Comparison of ENCODE assay signal across 8 cellular contexts in the genomic region with DNA sequence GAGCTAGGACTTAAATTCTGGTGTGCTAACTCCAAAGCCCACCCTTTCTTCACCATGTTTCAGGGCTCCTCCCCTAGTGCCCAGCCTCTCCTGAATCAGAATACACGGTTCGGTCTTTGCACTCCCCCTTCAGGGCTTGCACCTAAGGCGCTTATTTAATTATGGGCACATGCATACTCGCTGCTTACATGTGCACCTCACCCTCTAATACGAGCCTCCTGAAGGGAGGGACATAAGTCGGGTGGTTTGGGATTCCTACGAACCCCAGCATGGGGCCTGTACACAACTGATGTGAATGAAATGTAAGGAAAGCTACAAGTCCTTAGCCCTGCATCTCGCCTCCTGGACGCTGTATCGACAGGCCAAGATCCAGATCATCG. TPM values are rescaled to one million over a fixed set of nuclear protein-coding genes. Genes with fewer than 3 reads are reported as not detected.
DNase-seq lines count a peak whose midpoint lies in the region; ATAC-seq, FAIRE-seq and TF ChIP-seq lines count a peak whose summit lies in the region.

No MANE protein-coding gene starts in this region.

- H3K9ac ChIP-seq in keratinocyte (ENCODE audit: control insufficient read depth, extremely low read depth, insufficient read depth, low read length): peak overlapping the region; percentile 82

- H3K4me1 ChIP-seq in keratinocyte (ENCODE audit: control insufficient read depth, extremely low read depth, insufficient read depth, low read length): peaks cover 13% of the 10 kb centered on the region
- peaks cover 6 to 36% (median 25%) of the 10 kb centered on the region in 4 donors for H3K4me1 ChIP-seq in stomach

- H3K79me2 ChIP-seq in keratinocyte (ENCODE audit: control insufficient read depth, insufficient read depth, low read length): no peaks in the 10 kb centered on the region

- H3K9me3 ChIP-seq in keratinocyte (ENCODE audit: control insufficient read depth, low read depth, low read length) (no peaks in the 10 kb centered on the region), stomach (no peaks in the 10 kb centered on the region)

- no peak for FAIRE-seq in keratinocyte (lab: Jason Lieb, UNC)

- H3K9me1 ChIP-seq in keratinocyte (ENCODE audit: control insufficient read depth, extremely low read depth, insufficient read depth, low read length): no peaks in the 10 kb centered on the region

- intact Hi-C loops in stomach (cut with DNase I; ENCODE audit: low total_unique reads): no loop called here

- no peaks in the 10 kb centered on the region for H4K20me1 ChIP-seq in keratinocyte (ENCODE audit: control insufficient read depth, extremely low read depth, insufficient read depth, low read length)

- no peaks in the 10 kb centered on the region for H3K27me3 ChIP-seq in keratinocyte (ENCODE audit: control insufficient read depth, extremely low read depth, insufficient read depth, low read length)
- H3K27me3 ChIP-seq in stomach: peaks cover 0 to 4% (median 0%) of the 10 kb centered on the region in 3 donors

- TF ChIP-seq POLR2A in stomach (IDR thresholded peaks at IDR 0.05): no peak

- no peak for TF ChIP-seq EP300 in stomach (IDR thresholded peaks at IDR 0.05)

- H3K4me3 ChIP-seq in keratinocyte (ENCODE audit: control insufficient read depth in 2 of 3, extremely low read depth in 1 of 3, insufficient read depth in 2 of 3, low read depth in 1 of 3, low read length in 3 of 3) (peak overlapping the region; percentile 39 to 90 (median 63)), stomach (peak overlapping the region; percentile 55 to 66 (median 58))

- DNase-seq in activated CD8-positive, alpha-beta memory T cell treated with anti-CD3 and anti-CD28 coated beads, Interleukin-2, amount 50 U/mL, for 1 hour (ENCODE audit: extremely low read depth): peak; percentile 13
- no peak for DNase-seq in activated CD8-positive, alpha-beta memory T cell treated with anti-CD3 and anti-CD28 coated beads, Interleukin-2, amount 50 U/mL, for 48 hours
- peak; percentile 74 for DNase-seq in NAMALWA (ENCODE audit: low spot score)
- peak; percentile 50 for DNase-seq in astrocyte of the hippocampus (ENCODE audit: low read depth, low spot score)
- DNase-seq in keratinocyte (ENCODE audit: low read depth, low spot score): no peak
- no peak for DNase-seq in stomach
- DNase-seq in OCI-M2 (lab: John Stamatoyannopoulos, UW; ENCODE audit: unreplicated experiment): no peak

- TF ChIP-seq CTCF in keratinocyte (optimal IDR thresholded peaks at IDR 0.05 in 1 of 3, IDR thresholded peaks at IDR 0.05 in 1 of 3, conservative IDR thresholded peaks at IDR 0.05 in 1 of 3; ENCODE audit: extremely low read depth in 1 of 3, insufficient read depth in 2 of 3, low read length in 3 of 3) (no peak), stomach (IDR thresholded peaks at IDR 0.05) (no peak)

- peak overlapping the region; percentile 93 for H3K4me2 ChIP-seq in keratinocyte (ENCODE audit: control insufficient read depth, extremely low read depth, insufficient read depth, low read depth, low read length)

- peak overlapping the region; percentile 80 for H3K27ac ChIP-seq in keratinocyte (ENCODE audit: control insufficient read depth, insufficient read depth, low read length)
- H3K27ac ChIP-seq in stomach: peak overlapping the region; percentile 6 to 87 (median 77)

- 1 to 3% (median 3%) methylated on average over 11 of the region's 11 CpGs for WGBS in stomach, 5 donors

- no peak for ATAC-seq in GM21619 (IDR thresholded peaks at IDR 0.05; ENCODE audit: unreplicated experiment)

- peak overlapping the region; percentile 87 for H2AFZ ChIP-seq in keratinocyte (ENCODE audit: control insufficient read depth, low read length)

- dilution Hi-C loops in keratinocyte (cut with MboI; ENCODE audit: extremely low pct_ligation_motif_present, low sequenced_read_pairs): no loop called here

- peaks cover 0 to 3% of the 10 kb centered on the region in 2 experiments for H3K36me3 ChIP-seq in keratinocyte (ENCODE audit: control insufficient read depth in 2 of 2, extremely low read depth in 1 of 2, insufficient read depth in 2 of 2, low read length in 2 of 2)
- H3K36me3 ChIP-seq in stomach: peaks cover 0 to 23% (median 12%) of the 10 kb centered on the region in 4 donors

RNA-seq across cellular contexts. Expression of gene IFT172, which starts 0.4 kb away (rescaled TPM):
- 10.4 to 14.4 TPM (median 12.7 TPM) in 3 replicates for polyA plus RNA-seq in keratinocyte
- polyA plus RNA-seq in keratinocyte (2011; ENCODE audit: low read depth): 6.2 TPM
- polyA plus RNA-seq in keratinocyte (2011; cell fraction: cytosol; rRNA removed): 10.5 and 10.7 TPM in 2 replicates
- 19.9 and 26.7 TPM in 2 replicates for polyA plus RNA-seq in keratinocyte (2011; cell fraction: nucleus; rRNA removed)
- polyA plus RNA-seq in keratinocyte (2012; ENCODE audit: low replicate concordance): 6.9 and 11.3 TPM in 2 replicates
- 17.2 to 31.3 TPM (median 26.3 TPM) in 3 replicates for polyA minus RNA-seq in keratinocyte
- polyA minus RNA-seq in keratinocyte (2011; cell fraction: cytosol; rRNA and poly(A)+ RNA removed): 3.3 TPM
- 6.9 and 14.8 TPM in 2 replicates for polyA minus RNA-seq in keratinocyte (2011; cell fraction: nucleus; rRNA and poly(A)+ RNA removed)
- 10 to 100 TPM in 4 of 5 donors, 1 to 10 TPM in 1; 7.4 to 88.1 (median 14.0) TPM for total RNA-seq in stomach
- polyA plus RNA-seq in stomach: 10 to 100 TPM; 34.7 to 66.4 (median 43.9) TPM

RNA-seq across cellular contexts. Expression of gene FNDC4, which starts 5.9 kb away (rescaled TPM):
- polyA plus RNA-seq in keratinocyte (6.3 to 13.0 TPM (median 9.9 TPM) in 3 replicates), stomach (10 to 100 TPM in 2 of 3 donors, 1 to 10 TPM in 1; 4.5 to 15.1 (median 10.1) TPM)
- polyA plus RNA-seq in keratinocyte (2011; ENCODE audit: low read depth): 0.92 TPM
- polyA plus RNA-seq in keratinocyte (2011; cell fraction: cytosol; rRNA removed): 8.2 and 12.5 TPM in 2 replicates
- polyA plus RNA-seq in keratinocyte (2011; cell fraction: nucleus; rRNA removed): 4.6 and 6.5 TPM in 2 replicates
- polyA plus RNA-seq in keratinocyte (2012; ENCODE audit: low replicate concordance): 1.8 and 12.4 TPM in 2 replicates
- 2.8 to 12.8 TPM (median 6.3 TPM) in 3 replicates for polyA minus RNA-seq in keratinocyte
- polyA minus RNA-seq in keratinocyte (2011; cell fraction: cytosol; rRNA and poly(A)+ RNA removed): 10.6 TPM
- polyA minus RNA-seq in keratinocyte (2011; cell fraction: nucleus; rRNA and poly(A)+ RNA removed): 2.5 and 3.4 TPM in 2 replicates
- total RNA-seq in stomach: 10 to 100 TPM in 2 of 5 donors, 1 to 10 TPM in 2, under 1 TPM in 1; 0.89 to 23.3 (median 5.0) TPM

RNA-seq across cellular contexts. Expression of gene GCKR, which starts 7.5 kb away (rescaled TPM):
- polyA plus RNA-seq in keratinocyte (0.18 to 0.30 TPM (median 0.27 TPM) in 3 replicates), stomach (10 to 100 TPM in 1 of 3 donors, 1 to 10 TPM in 2; 1.2 to 13.3 (median 2.1) TPM)
- not detected for polyA plus RNA-seq in keratinocyte (2011; ENCODE audit: low read depth)
- polyA plus RNA-seq in keratinocyte (2011; cell fraction: cytosol; rRNA removed): 0.06 TPM in 1 of 2 replicates, not detected in the other
- polyA plus RNA-seq in keratinocyte (2011; cell fraction: nucleus; rRNA removed): 0.71 and 1.3 TPM in 2 replicates
- polyA plus RNA-seq in keratinocyte (2012; ENCODE audit: low replicate concordance): 0.45 TPM in 1 of 2 replicates, not detected in the other
- 0.80 TPM in 1 of 3 replicates, not detected in the others for polyA minus RNA-seq in keratinocyte
- polyA minus RNA-seq in keratinocyte (2011; cell fraction: cytosol; rRNA and poly(A)+ RNA removed): not detected
- polyA minus RNA-seq in keratinocyte (2011; cell fraction: nucleus; rRNA and poly(A)+ RNA removed): not detected in 2 replicates
- 10 to 100 TPM in 4 of 5 donors, not detected in 1; 13.4 to 45.5 (median 33.3) TPM for total RNA-seq in stomach

RNA-seq across cellular contexts. Expression of gene KRTCAP3, which starts 46.9 kb away (rescaled TPM):
- 8.6 to 22.9 TPM (median 14.7 TPM) in 3 replicates for polyA plus RNA-seq in keratinocyte
- polyA plus RNA-seq in keratinocyte (2011; ENCODE audit: low read depth): 5.3 TPM
- 9.6 and 16.4 TPM in 2 replicates for polyA plus RNA-seq in keratinocyte (2011; cell fraction: cytosol; rRNA removed)
- polyA plus RNA-seq in keratinocyte (2011; cell fraction: nucleus; rRNA removed): 13.2 and 15.4 TPM in 2 replicates
- 14.8 and 29.9 TPM in 2 replicates for polyA plus RNA-seq in keratinocyte (2012; ENCODE audit: low replicate concordance)
- 4.7 to 13.2 TPM (median 7.1 TPM) in 3 replicates for polyA minus RNA-seq in keratinocyte
- polyA minus RNA-seq in keratinocyte (2011; cell fraction: cytosol; rRNA and poly(A)+ RNA removed): 6.1 TPM
- polyA minus RNA-seq in keratinocyte (2011; cell fraction: nucleus; rRNA and poly(A)+ RNA removed): 2.4 and 3.1 TPM in 2 replicates
- 100 to 1,000 TPM in 1 of 5 donors, 10 to 100 TPM in 3, not detected in 1; 16.5 to 140 (median 53.6) TPM for total RNA-seq in stomach
- 10 to 100 TPM; 31.2 to 65.2 (median 62.2) TPM for polyA plus RNA-seq in stomach

Comparison
In these comparisons a context has a peak if more than half of its experiments do, and no peak if none do; other contexts are left out.
1. DNase-seq: peak in activated CD8-positive, alpha-beta memory T cell treated with anti-CD3 and anti-CD28 coated beads, Interleukin-2, amount 50 U/mL, for 1 hour (single experiment), NAMALWA (single experiment) and astrocyte of the hippocampus (single experiment); none in activated CD8-positive, alpha-beta memory T cell treated with anti-CD3 and anti-CD28 coated beads, Interleukin-2, amount 50 U/mL, for 48 hours (single experiment), keratinocyte (single experiment), stomach (single experiment) and OCI-M2 (single experiment).